20 cellular contexts compared by ENCODE assay signal in genomic region chr6:31345026-31345730, GRCh38. TPM values are rescaled to one million over a fixed set of nuclear protein-coding genes. Genes with fewer than 3 reads are reported as not detected.
DNase-seq lines count a peak whose midpoint lies in the region; ATAC-seq, FAIRE-seq and TF ChIP-seq lines count a peak whose summit lies in the region.
"Had no signal": no experiment of that assay in that cellular context is flagged by ENCODE, and none has a peak within 500 bp of the region (broad histone marks: within the 10 kb centered on the region; RNA-seq: fewer than 3 reads in every experiment).

No MANE protein-coding gene starts in this region.

- TF ChIP-seq CTCF in GM12878 (IDR thresholded peaks at IDR 0.05 in 2 of 3, conservative IDR thresholded peaks at IDR 0.05 in 1 of 3; ENCODE audit: control insufficient read depth in 2 of 3, extremely low read depth in 1 of 3, insufficient read depth in 1 of 3, low read depth in 3 of 3, low read length in 3 of 3) (no peak), fibroblast of the aortic adventitia (IDR thresholded peaks at IDR 0.05; ENCODE audit: insufficient read depth, low read length) (no peak), progenitor cell of endocrine pancreas (IDR thresholded peaks at IDR 0.05; ENCODE audit: unreplicated experiment) (peak; percentile 7)

- H3K4me1 Mint-ChIP-seq in progenitor cell of endocrine pancreas (ENCODE audit: low read depth) = peaks cover 15% of the 10 kb centered on the region

- H3K4me3 ChIP-seq in GM12878 (no peak overlapping the region), fibroblast of the aortic adventitia (ENCODE audit: low read depth, low read length) (no peak overlapping the region)
- H3K4me3 ChIP-seq: SJCRH30 had no signal

- TF ChIP-seq POLR2A in H54 (IDR thresholded peaks at IDR 0.05; ENCODE audit: low read depth, low read length) = no peak
- TF ChIP-seq POLR2A in GM12878 (IDR thresholded peaks at IDR 0.05; ENCODE audit: low read depth, low read length) = no peak

- no peak overlapping the region for H3K27ac ChIP-seq in GM12878 (ENCODE audit: control insufficient read depth, insufficient read depth)
- H3K27ac ChIP-seq: SJCRH30 had no signal

- BruUV-seq in GM12878 (replicated peaks; lab: Mats Ljungman, UMichigan) = no TSS peak

- H3K9me3 ChIP-seq in GM12878 (replicated peaks; ENCODE audit: control insufficient read depth, insufficient read depth, low read length) = peaks cover 3% of the 10 kb centered on the region; the same call in 2 of the 3 replicates
- H3K9me3 ChIP-seq: BE2C, SJCRH30 had no signal

- no peak overlapping the region for H2AFZ ChIP-seq in GM12878 (ENCODE audit: control insufficient read depth, low read depth, low read length)

- WGBS in GM12878 (ENCODE audit: insufficient coverage, insufficient replicate concordance, low lambda C conversion rate, missing lambda C conversion rate) = 45% methylated on average over 5 of the region's 5 CpGs

- CTCF ChIA-PET in GM12878 (lab: Yijun Ruan, JAX) = interaction anchor here (1.2 to 4.6 kb wide), 2 partner anchors 23 to 99 kb away, joined by 3 to 20 read pairs; no protein-coding TSS in a partner anchor

- SMC1A ChIA-PET in GM12878 (lab: Charles Lee; ENCODE audit: uncharacterized antibody, unreplicated experiment) = interaction anchor here (1.0 to 1.4 kb wide), 4 partner anchors 10 to 29 kb away, joined by 3 to 6 read pairs (median 4); no protein-coding TSS in a partner anchor

- FAIRE-seq in H54 (lab: Jason Lieb, UNC) (peak; percentile 50), GM12878 (lab: Jason Lieb, UNC) (no peak)
- FAIRE-seq: GM19239, RCC 7860 had no signal

- TF ChIP-seq RAD21 in GM12878 (IDR thresholded peaks at IDR 0.05; ENCODE audit: insufficient read depth, low read depth, low read length) = no peak

- H3K9me3 Mint-ChIP-seq in progenitor cell of endocrine pancreas (ENCODE audit: low read depth) = peaks cover 5% of the 10 kb centered on the region

- no peak overlapping the region for H3K9ac ChIP-seq in GM12878 (ENCODE audit: control insufficient read depth, insufficient read depth, low read length)

- H3K4me1 ChIP-seq in GM12878 (ENCODE audit: control insufficient read depth, insufficient read depth, low read length) = no peaks in the 10 kb centered on the region
- H3K4me1 ChIP-seq: BE2C, SJCRH30 had no signal

- H3K36me3 ChIP-seq in GM12878 (ENCODE audit: control insufficient read depth in 2 of 2, insufficient read depth in 2 of 2, low read length in 1 of 2) = no peaks in the 10 kb centered on the region
- H3K36me3 ChIP-seq: BE2C, SJCRH30 had no signal

- no peak for TF ChIP-seq EP300 in GM12878 (IDR thresholded peaks at IDR 0.05; ENCODE audit: borderline replicate concordance in 1 of 2, control insufficient read depth in 1 of 2, low read depth in 2 of 2, low read length in 2 of 2)

- in situ Hi-C loops in GM12878 (cut with MboI) = no loop called here

- H3K27me3 Mint-ChIP-seq in progenitor cell of endocrine pancreas = peaks cover 20% of the 10 kb centered on the region

- H4K20me1 ChIP-seq in GM12878 (ENCODE audit: control insufficient read depth, insufficient read depth) = no peaks in the 10 kb centered on the region

- no peaks in the 10 kb centered on the region for H3K36me3 Mint-ChIP-seq in progenitor cell of endocrine pancreas (ENCODE audit: insufficient read depth)

- POLR2A ChIA-PET in GM12878 (lab: Charles Lee) = no interaction called here

- no peak for DNase-seq in H54 (ENCODE audit: insufficient read length, low spot score)
- no peak for DNase-seq in GM12878 (ENCODE audit: low read depth, low spot score)
- DNase-seq in fibroblast of the aortic adventitia (ENCODE audit: low read depth) = peak; percentile 72
- no peak for DNase-seq in progenitor cell of endocrine pancreas (ENCODE audit: low spot score, unreplicated experiment)
- no peak for DNase-seq in NCI-H1105 (lab: John Stamatoyannopoulos, UW)
- DNase-seq in NCI-H2171 treated with DMSO at 0.1 percent for 48 hours (lab: John Stamatoyannopoulos, UW) = no peak
- no peak for DNase-seq in NCI-H69 (lab: John Stamatoyannopoulos, UW)
- no peak for DNase-seq in nucleus accumbens (lab: John Stamatoyannopoulos, UW)
- DNase-seq: BE2C, DMS79, HFFc6, Karpas-422, NCI-H1436 treated with DMSO at 0.1 percent for 48 hours, NCI-H1930, NCI-H2227 treated with DMSO at 0.1 percent for 48 hours, NCI-H510A treated with DMSO at 0.1 percent for 48 hours, OCI-M1, SJCRH30 had no signal

- no peak overlapping the region for H3K27ac Mint-ChIP-seq in progenitor cell of endocrine pancreas
- H3K27ac Mint-ChIP-seq: HFFc6 had no signal

- no peaks in the 10 kb centered on the region for H3K79me2 ChIP-seq in GM12878 (ENCODE audit: control insufficient read depth, insufficient read depth, low read length)

- H3K4me2 ChIP-seq in GM12878 (ENCODE audit: control insufficient read depth, insufficient read depth) = no peak overlapping the region

- no peak overlapping the region for H3K4me3 Mint-ChIP-seq in progenitor cell of endocrine pancreas (ENCODE audit: low read depth)
- H3K4me3 Mint-ChIP-seq: HFFc6 had no signal

- RAD21 ChIA-PET in GM12878 (lab: Charles Lee; ENCODE audit: unreplicated experiment) = interaction anchor here (1.2 kb wide), 1 partner anchor 21 kb away, joined by 4 read pairs; no protein-coding TSS in a partner anchor

- intact Hi-C loops in GM12878 (cut with micrococcal nuclease; ENCODE audit: unreplicated experiment) = no loop called here

- 0 out of 3 replicates have a peak, but pooled peaks have one; percentile 28 for ATAC-seq in GM12878

- no peaks in the 10 kb centered on the region for H3K27me3 ChIP-seq in GM12878 (replicated peaks in 1 of 2; ENCODE audit: control insufficient read depth in 2 of 2, insufficient read depth in 2 of 2, low read length in 1 of 2)
- H3K27me3 ChIP-seq: SJCRH30 had no signal

TF ChIP-seq in GM12878, 131 proteins besides CTCF, POLR2A, EP300 and RAD21 (continues in another document):
- TF ChIP-seq NR2F1 (conservative IDR thresholded peaks at IDR 0.05) (no peak), MXI1 (IDR thresholded peaks at IDR 0.05; ENCODE audit: low read depth, low read length) (no peak), NR2C1 (IDR thresholded peaks at IDR 0.05) (no peak), SMARCA5 (IDR thresholded peaks at IDR 0.05) (no peak), ZNF384 (IDR thresholded peaks at IDR 0.05; ENCODE audit: borderline replicate concordance, low read depth, low read length) (no peak)

RNA-seq across cellular contexts. Expression of gene HLA-B, which starts 11.8 kb away (rescaled TPM):
- 2,210 and 2,286 TPM in 2 replicates for total RNA-seq in GM12878 (2013; cell fraction: nucleolus; rRNA removed)
- total RNA-seq in GM12878 (2014; rRNA removed) = 3,342 and 3,485 TPM in 2 replicates
- 2,610 and 2,649 TPM in 2 replicates for total RNA-seq in GM12878 (2014; rRNA removed; fragmentation: Illumina TruSeq; extraction: Trizol)
- total RNA-seq in GM12878 (2021) = 3,333 and 3,502 TPM in 2 replicates
- polyA plus RNA-seq in GM12878 (2011; ENCODE audit: low read depth) = 2,375 TPM
- polyA plus RNA-seq in GM12878 (2011; rRNA removed) = 3,153 and 5,128 TPM in 2 replicates
- 3,568 and 5,770 TPM in 2 replicates for polyA plus RNA-seq in GM12878 (2011; cell fraction: cytosol; rRNA removed)
- polyA plus RNA-seq in GM12878 (2011; cell fraction: nucleus; rRNA removed) = 5,720 and 8,463 TPM in 2 replicates
- polyA plus RNA-seq in GM12878 (2012) = 3,427 and 3,948 TPM in 2 replicates
- polyA plus RNA-seq in GM12878 (2014; fragmentation: Illumina TruSeq; extraction: Trizol) = 1,989 and 2,110 TPM in 2 replicates
- polyA plus RNA-seq in GM12878 (2014; fragmentation: Nextera tagmentation; extraction: Ambion mirVana) = 1,000 to 10,000 TPM in 1 of 2 experiments, 100 to 1,000 TPM in 1; 820 to 1,780 TPM
- 3,468 and 4,014 TPM in 2 replicates for polyA plus RNA-seq in GM12878 (2014; rRNA removed)
- 1,000 to 10,000 TPM; 3,407 to 3,656 TPM for polyA plus RNA-seq in GM12878 (2016; fragmentation: Nextera tagmentation; extraction: Ambion mirVana)
- 1,902 and 3,270 TPM in 2 replicates for polyA minus RNA-seq in GM12878 (2011; rRNA and poly(A)+ RNA removed)
- polyA minus RNA-seq in GM12878 (2011; cell fraction: cytosol; rRNA and poly(A)+ RNA removed) = 1,058 and 1,080 TPM in 2 replicates
- polyA minus RNA-seq in GM12878 (2011; cell fraction: nucleus; rRNA and poly(A)+ RNA removed) = 1,332 and 1,398 TPM in 2 replicates
- 52.0 and 84.2 TPM in 2 replicates for total RNA-seq in fibroblast of the aortic adventitia (ENCODE audit: low replicate concordance)
- 28.2 and 43.4 TPM in 2 replicates for total RNA-seq in progenitor cell of endocrine pancreas
- total RNA-seq: SJCRH30 had no signal

RNA-seq across cellular contexts. Expression of gene MICA, which starts 58.2 kb away (rescaled TPM):
- 4.9 and 6.3 TPM in 2 replicates for total RNA-seq in GM12878 (2013; cell fraction: nucleolus; rRNA removed)
- 8.1 and 9.0 TPM in 2 replicates for total RNA-seq in GM12878 (2014; rRNA removed)
- total RNA-seq in GM12878 (2014; rRNA removed; fragmentation: Illumina TruSeq; extraction: Trizol) = 6.8 and 7.9 TPM in 2 replicates
- 7.1 and 7.6 TPM in 2 replicates for total RNA-seq in GM12878 (2021)
- polyA plus RNA-seq in GM12878 (2011; ENCODE audit: low read depth) = 4.6 TPM
- 6.4 and 10.3 TPM in 2 replicates for polyA plus RNA-seq in GM12878 (2011; rRNA removed)
- polyA plus RNA-seq in GM12878 (2011; cell fraction: cytosol; rRNA removed) = 11.6 and 12.0 TPM in 2 replicates
- polyA plus RNA-seq in GM12878 (2011; cell fraction: nucleus; rRNA removed) = 21.3 and 26.8 TPM in 2 replicates
- 5.4 and 7.9 TPM in 2 replicates for polyA plus RNA-seq in GM12878 (2012)
- polyA plus RNA-seq in GM12878 (2014; fragmentation: Illumina TruSeq; extraction: Trizol) = 7.1 and 8.8 TPM in 2 replicates
- polyA plus RNA-seq in GM12878 (2014; fragmentation: Nextera tagmentation; extraction: Ambion mirVana) = 1 to 10 TPM; 5.0 to 5.6 TPM
- 9.9 and 10.5 TPM in 2 replicates for polyA plus RNA-seq in GM12878 (2014; rRNA removed)
- 1 to 10 TPM; 3.6 to 4.4 TPM for polyA plus RNA-seq in GM12878 (2016; fragmentation: Nextera tagmentation; extraction: Ambion mirVana)
- polyA minus RNA-seq in GM12878 (2011; rRNA and poly(A)+ RNA removed) = 8.0 and 10.0 TPM in 2 replicates
- polyA minus RNA-seq in GM12878 (2011; cell fraction: cytosol; rRNA and poly(A)+ RNA removed) = 2.0 and 2.7 TPM in 2 replicates
- polyA minus RNA-seq in GM12878 (2011; cell fraction: nucleus; rRNA and poly(A)+ RNA removed) = 4.4 and 9.0 TPM in 2 replicates
- total RNA-seq in fibroblast of the aortic adventitia (ENCODE audit: low replicate concordance) = 12.7 and 13.3 TPM in 2 replicates
- 8.9 and 10.1 TPM in 2 replicates for total RNA-seq in progenitor cell of endocrine pancreas

Comparison
In these comparisons a context has a peak if more than half of its experiments do, and no peak if none do; other contexts are left out.
1. RNA of gene HLA-B, which starts 11.8 kb away (total RNA-seq): 2,210 to 3,502 TPM in GM12878; 52.0 to 84.2 TPM in fibroblast of the aortic adventitia and 28.2 to 43.4 TPM in progenitor cell of endocrine pancreas; every median in the first group is over 10 times any median in the second.